In the genomic region with DNA sequence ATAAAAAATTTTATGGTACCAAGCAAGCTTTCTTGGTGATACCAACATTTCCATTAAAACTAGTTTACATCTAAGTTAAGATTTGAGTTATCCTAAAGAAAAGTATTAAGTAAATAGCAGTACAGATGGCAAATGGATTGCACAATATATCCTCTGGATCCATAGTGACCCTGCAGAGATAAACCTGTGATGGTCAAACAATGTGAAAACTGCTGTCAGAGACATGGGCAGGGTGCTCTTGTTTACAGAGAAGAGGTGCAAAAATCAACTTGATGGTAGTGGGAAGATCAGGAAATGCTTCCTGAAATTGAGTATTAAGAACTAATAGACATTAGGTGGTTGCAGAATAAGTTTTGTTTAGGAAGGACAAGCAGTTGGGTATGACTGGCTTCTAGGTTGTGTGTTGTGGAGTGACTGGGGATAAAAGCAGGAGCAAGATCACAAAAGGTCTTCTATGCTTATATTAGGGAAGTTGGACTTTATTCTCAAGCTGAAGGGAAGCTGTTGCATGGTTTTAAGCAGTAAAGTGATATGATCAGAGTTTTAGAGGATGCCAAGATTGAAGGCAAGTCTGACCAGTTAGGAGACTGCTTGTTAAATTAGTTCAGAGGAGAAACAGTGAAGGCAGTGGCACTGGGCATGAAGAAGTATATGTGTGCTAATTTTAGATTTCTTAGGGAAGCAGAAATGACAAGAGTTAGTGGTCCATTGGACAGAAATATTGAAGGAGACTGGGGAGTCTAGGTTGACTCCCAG, we compare ENCODE assay signal across 1 cellular context.
A peak's percentile ranks its signal among the peaks of the same experiment; 100 is the strongest.
TF ChIP-seq lines count a peak whose summit lies in the region.

No MANE protein-coding gene starts in this region.

TF ChIP-seq in HepG2, 621 proteins besides CTCF, POLR2A, EP300 and RAD21 (continued from another document and continues in another):
- TF ChIP-seq ATF2 (CRISPR knock-in tag; IDR thresholded peaks at IDR 0.05) (peak; percentile 75; the same call in 1 of the 2 replicates), NR2F6 (IDR thresholded peaks at IDR 0.05) (peak; percentile 84), NR2F6 (CRISPR knock-in tag; IDR thresholded peaks at IDR 0.05) (peak; percentile 87), NBN (conservative IDR thresholded peaks at IDR 0.05) (no peak), ZNF652 (CRISPR knock-in tag; IDR thresholded peaks at IDR 0.05; ENCODE audit: borderline replicate concordance, low read depth) (no peak; the same call in 1 of the 2 replicates), CREB3 (CRISPR knock-in tag; IDR thresholded peaks at IDR 0.05) (no peak), ZNF589 (CRISPR knock-in tag; conservative IDR thresholded peaks at IDR 0.05) (no peak), ZNF572 (CRISPR knock-in tag; IDR thresholded peaks at IDR 0.05) (no peak), ARID2 (CRISPR knock-in tag; IDR thresholded peaks at IDR 0.05; ENCODE audit: borderline replicate concordance) (no peak), ZC3H4 (CRISPR knock-in tag; IDR thresholded peaks at IDR 0.05; ENCODE audit: borderline replicate concordance) (no peak), CREB1 (IDR thresholded peaks at IDR 0.05) (no peak), CREB1 (CRISPR knock-in tag; IDR thresholded peaks at IDR 0.05) (peak; percentile 54), HMGXB4 (CRISPR knock-in tag; IDR thresholded peaks at IDR 0.05; ENCODE audit: borderline replicate concordance in 1 of 2, low read depth in 1 of 2) (no peak), ZFP36 (IDR thresholded peaks at IDR 0.05; ENCODE audit: borderline replicate concordance, low read depth, low read length, partially characterized antibody) (no peak), ZNF674 (CRISPR knock-in tag; IDR thresholded peaks at IDR 0.05; ENCODE audit: low read depth) (no peak), ZFP36L2 (CRISPR knock-in tag; IDR thresholded peaks at IDR 0.05) (no peak), ZBTB7A (CRISPR knock-in tag; IDR thresholded peaks at IDR 0.05) (no peak), AGO1 (IDR thresholded peaks at IDR 0.05; ENCODE audit: low read depth, low read length, poor library complexity, severe bottlenecking) (no peak), ARID4A (CRISPR knock-in tag; IDR thresholded peaks at IDR 0.05; ENCODE audit: borderline replicate concordance) (peak; percentile 46; the same call in 1 of the 2 replicates), ZNF746 (CRISPR knock-in tag; IDR thresholded peaks at IDR 0.05) (no peak), ZNF615 (CRISPR knock-in tag; IDR thresholded peaks at IDR 0.05; ENCODE audit: borderline replicate concordance) (no peak), DMTF1 (CRISPR knock-in tag; IDR thresholded peaks at IDR 0.05) (no peak), ZC3H13 (CRISPR knock-in tag; IDR thresholded peaks at IDR 0.05) (no peak), PCBP1 (IDR thresholded peaks at IDR 0.05; ENCODE audit: borderline replicate concordance, low read depth, low read length) (no peak), TOE1 (CRISPR knock-in tag; IDR thresholded peaks at IDR 0.05) (no peak), ZNF781 (CRISPR knock-in tag; IDR thresholded peaks at IDR 0.05; ENCODE audit: borderline replicate concordance, not compliant biosample characterization) (no peak), KDM5A (IDR thresholded peaks at IDR 0.05; ENCODE audit: borderline replicate concordance, low read length) (no peak)
- TF ChIP-seq, protein P1, sequence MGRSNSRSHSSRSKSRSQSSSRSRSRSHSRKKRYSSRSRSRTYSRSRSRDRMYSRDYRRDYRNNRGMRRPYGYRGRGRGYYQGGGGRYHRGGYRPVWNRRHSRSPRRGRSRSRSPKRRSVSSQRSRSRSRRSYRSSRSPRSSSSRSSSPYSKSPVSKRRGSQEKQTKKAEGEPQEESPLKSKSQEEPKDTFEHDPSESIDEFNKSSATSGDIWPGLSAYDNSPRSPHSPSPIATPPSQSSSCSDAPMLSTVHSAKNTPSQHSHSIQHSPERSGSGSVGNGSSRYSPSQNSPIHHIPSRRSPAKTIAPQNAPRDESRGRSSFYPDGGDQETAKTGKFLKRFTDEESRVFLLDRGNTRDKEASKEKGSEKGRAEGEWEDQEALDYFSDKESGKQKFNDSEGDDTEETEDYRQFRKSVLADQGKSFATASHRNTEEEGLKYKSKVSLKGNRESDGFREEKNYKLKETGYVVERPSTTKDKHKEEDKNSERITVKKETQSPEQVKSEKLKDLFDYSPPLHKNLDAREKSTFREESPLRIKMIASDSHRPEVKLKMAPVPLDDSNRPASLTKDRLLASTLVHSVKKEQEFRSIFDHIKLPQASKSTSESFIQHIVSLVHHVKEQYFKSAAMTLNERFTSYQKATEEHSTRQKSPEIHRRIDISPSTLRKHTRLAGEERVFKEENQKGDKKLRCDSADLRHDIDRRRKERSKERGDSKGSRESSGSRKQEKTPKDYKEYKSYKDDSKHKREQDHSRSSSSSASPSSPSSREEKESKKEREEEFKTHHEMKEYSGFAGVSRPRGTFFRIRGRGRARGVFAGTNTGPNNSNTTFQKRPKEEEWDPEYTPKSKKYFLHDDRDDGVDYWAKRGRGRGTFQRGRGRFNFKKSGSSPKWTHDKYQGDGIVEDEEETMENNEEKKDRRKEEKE (IDR thresholded peaks at IDR 0.05): no peak
- TF ChIP-seq, protein P2, sequence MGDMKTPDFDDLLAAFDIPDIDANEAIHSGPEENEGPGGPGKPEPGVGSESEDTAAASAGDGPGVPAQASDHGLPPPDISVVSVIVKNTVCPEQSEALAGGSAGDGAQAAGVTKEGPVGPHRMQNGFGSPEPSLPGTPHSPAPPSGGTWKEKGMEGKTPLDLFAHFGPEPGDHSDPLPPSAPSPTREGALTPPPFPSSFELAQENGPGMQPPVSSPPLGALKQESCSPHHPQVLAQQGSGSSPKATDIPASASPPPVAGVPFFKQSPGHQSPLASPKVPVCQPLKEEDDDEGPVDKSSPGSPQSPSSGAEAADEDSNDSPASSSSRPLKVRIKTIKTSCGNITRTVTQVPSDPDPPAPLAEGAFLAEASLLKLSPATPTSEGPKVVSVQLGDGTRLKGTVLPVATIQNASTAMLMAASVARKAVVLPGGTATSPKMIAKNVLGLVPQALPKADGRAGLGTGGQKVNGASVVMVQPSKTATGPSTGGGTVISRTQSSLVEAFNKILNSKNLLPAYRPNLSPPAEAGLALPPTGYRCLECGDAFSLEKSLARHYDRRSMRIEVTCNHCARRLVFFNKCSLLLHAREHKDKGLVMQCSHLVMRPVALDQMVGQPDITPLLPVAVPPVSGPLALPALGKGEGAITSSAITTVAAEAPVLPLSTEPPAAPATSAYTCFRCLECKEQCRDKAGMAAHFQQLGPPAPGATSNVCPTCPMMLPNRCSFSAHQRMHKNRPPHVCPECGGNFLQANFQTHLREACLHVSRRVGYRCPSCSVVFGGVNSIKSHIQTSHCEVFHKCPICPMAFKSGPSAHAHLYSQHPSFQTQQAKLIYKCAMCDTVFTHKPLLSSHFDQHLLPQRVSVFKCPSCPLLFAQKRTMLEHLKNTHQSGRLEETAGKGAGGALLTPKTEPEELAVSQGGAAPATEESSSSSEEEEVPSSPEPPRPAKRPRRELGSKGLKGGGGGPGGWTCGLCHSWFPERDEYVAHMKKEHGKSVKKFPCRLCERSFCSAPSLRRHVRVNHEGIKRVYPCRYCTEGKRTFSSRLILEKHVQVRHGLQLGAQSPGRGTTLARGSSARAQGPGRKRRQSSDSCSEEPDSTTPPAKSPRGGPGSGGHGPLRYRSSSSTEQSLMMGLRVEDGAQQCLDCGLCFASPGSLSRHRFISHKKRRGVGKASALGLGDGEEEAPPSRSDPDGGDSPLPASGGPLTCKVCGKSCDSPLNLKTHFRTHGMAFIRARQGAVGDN (CRISPR knock-in tag; IDR thresholded peaks at IDR 0.05): no peak
- TF ChIP-seq, protein P3, sequence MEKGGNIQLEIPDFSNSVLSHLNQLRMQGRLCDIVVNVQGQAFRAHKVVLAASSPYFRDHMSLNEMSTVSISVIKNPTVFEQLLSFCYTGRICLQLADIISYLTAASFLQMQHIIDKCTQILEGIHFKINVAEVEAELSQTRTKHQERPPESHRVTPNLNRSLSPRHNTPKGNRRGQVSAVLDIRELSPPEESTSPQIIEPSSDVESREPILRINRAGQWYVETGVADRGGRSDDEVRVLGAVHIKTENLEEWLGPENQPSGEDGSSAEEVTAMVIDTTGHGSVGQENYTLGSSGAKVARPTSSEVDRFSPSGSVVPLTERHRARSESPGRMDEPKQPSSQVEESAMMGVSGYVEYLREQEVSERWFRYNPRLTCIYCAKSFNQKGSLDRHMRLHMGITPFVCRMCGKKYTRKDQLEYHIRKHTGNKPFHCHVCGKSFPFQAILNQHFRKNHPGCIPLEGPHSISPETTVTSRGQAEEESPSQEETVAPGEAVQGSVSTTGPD (CRISPR knock-in tag; IDR thresholded peaks at IDR 0.05): no peak
- TF ChIP-seq, protein P4, sequence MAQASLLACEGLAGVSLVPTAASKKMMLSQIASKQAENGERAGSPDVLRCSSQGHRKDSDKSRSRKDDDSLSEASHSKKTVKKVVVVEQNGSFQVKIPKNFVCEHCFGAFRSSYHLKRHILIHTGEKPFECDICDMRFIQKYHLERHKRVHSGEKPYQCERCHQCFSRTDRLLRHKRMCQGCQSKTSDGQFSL (CRISPR knock-in tag; IDR thresholded peaks at IDR 0.05): no peak
